In the genomic region with DNA sequence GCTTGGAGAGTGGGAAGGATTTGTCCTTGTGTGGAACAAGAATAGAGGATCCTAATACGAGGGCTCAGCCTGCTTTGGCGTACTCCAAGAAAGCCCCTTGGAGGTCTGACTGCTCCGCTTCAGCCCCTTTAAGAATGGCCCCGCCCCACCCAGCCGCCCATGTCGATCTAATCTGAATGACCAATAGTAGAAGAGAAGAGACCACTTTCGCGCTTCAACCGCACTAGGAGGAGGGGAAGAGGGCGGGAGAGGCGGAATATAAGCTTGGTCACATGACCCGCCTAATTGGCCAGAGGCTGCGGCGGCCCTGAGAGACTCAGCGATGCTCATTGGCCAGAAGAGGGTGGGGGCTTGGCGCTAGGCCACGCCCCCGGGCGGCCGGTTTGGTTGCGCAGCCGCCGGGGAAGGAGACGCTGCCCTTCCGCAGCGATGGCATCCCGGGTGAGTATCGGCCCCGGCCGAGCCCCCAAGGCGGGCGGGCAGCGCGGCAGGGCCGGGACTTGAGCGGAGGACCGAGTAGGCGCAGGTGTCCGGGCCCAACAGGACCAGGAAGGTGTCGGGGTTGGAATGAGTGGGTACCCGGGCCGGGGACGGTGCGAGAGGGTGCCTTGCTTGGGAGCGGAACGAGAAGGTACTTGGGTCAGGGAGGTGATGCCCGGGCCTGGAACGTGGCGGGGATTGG, we compare ENCODE assay signal across 1 cellular context.
TF ChIP-seq lines count a peak whose summit lies in the region.

Gene MIGA2, plus strand, starts transcription at position 386 of the 682 bp plus-strand sequence. CDS start 3,969 bp downstream, outside the sequence.

TF ChIP-seq in HepG2, 621 proteins besides CTCF, POLR2A, EP300 and RAD21 (continued from another document and continues in another):
- TF ChIP-seq, protein P1, sequence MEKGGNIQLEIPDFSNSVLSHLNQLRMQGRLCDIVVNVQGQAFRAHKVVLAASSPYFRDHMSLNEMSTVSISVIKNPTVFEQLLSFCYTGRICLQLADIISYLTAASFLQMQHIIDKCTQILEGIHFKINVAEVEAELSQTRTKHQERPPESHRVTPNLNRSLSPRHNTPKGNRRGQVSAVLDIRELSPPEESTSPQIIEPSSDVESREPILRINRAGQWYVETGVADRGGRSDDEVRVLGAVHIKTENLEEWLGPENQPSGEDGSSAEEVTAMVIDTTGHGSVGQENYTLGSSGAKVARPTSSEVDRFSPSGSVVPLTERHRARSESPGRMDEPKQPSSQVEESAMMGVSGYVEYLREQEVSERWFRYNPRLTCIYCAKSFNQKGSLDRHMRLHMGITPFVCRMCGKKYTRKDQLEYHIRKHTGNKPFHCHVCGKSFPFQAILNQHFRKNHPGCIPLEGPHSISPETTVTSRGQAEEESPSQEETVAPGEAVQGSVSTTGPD (CRISPR knock-in tag; IDR thresholded peaks at IDR 0.05), result no peak
- TF ChIP-seq ZNF224 (CRISPR knock-in tag; IDR thresholded peaks at IDR 0.05) (no peak), NFKBIZ (CRISPR knock-in tag; IDR thresholded peaks at IDR 0.05) (no peak), ZNF451 (CRISPR knock-in tag; IDR thresholded peaks at IDR 0.05) (no peak), MED13 (CRISPR knock-in tag; IDR thresholded peaks at IDR 0.05) (no peak), ATF1 (CRISPR knock-in tag; IDR thresholded peaks at IDR 0.05) (peak; percentile 60), REPIN1 (CRISPR knock-in tag; IDR thresholded peaks at IDR 0.05; ENCODE audit: borderline replicate concordance, low read depth) (no peak), ZNF761 (CRISPR knock-in tag; conservative IDR thresholded peaks at IDR 0.05) (no peak; the same call in 1 of the 2 replicates), NFYC (CRISPR knock-in tag; IDR thresholded peaks at IDR 0.05) (peak; percentile 87), RARA (CRISPR knock-in tag; IDR thresholded peaks at IDR 0.05) (0 out of 2 replicates have a peak, but pooled peaks have one; percentile 15), PATZ1 (CRISPR knock-in tag; IDR thresholded peaks at IDR 0.05) (peak; percentile 60), RFX1 (IDR thresholded peaks at IDR 0.05) (no peak), HOXD1 (CRISPR knock-in tag; IDR thresholded peaks at IDR 0.05) (no peak), ZNF441 (CRISPR knock-in tag; IDR thresholded peaks at IDR 0.05; ENCODE audit: borderline replicate concordance) (no peak), WIZ (CRISPR knock-in tag; IDR thresholded peaks at IDR 0.05) (no peak), ZSCAN9 (CRISPR knock-in tag; IDR thresholded peaks at IDR 0.05; ENCODE audit: borderline replicate concordance) (no peak), ZNF549 (CRISPR knock-in tag; IDR thresholded peaks at IDR 0.05) (no peak), HOMEZ (CRISPR knock-in tag; IDR thresholded peaks at IDR 0.05; ENCODE audit: low read depth) (no peak), SKI (IDR thresholded peaks at IDR 0.05; ENCODE audit: partially characterized antibody) (peak; percentile 11), ZEB1 (IDR thresholded peaks at IDR 0.05; ENCODE audit: insufficient replicate concordance, low read depth) (no peak), EZH2 (conservative IDR thresholded peaks at IDR 0.05; ENCODE audit: low read depth, low read length) (no peak), STAT6 (CRISPR knock-in tag; IDR thresholded peaks at IDR 0.05; ENCODE audit: borderline replicate concordance) (no peak), SALL2 (CRISPR knock-in tag; IDR thresholded peaks at IDR 0.05) (peak; percentile 49; the same call in 1 of the 2 replicates), SMARCE1 (IDR thresholded peaks at IDR 0.05; ENCODE audit: borderline replicate concordance) (no peak), ZNF3 (CRISPR knock-in tag; IDR thresholded peaks at IDR 0.05) (no peak), ZNF503 (CRISPR knock-in tag; IDR thresholded peaks at IDR 0.05) (no peak; the same call in 1 of the 2 replicates), FOXA3 (CRISPR knock-in tag; IDR thresholded peaks at IDR 0.05) (no peak), TCF7L2 (IDR thresholded peaks at IDR 0.05; ENCODE audit: low read depth, low read length) (no peak), CBX5 (CRISPR knock-in tag; IDR thresholded peaks at IDR 0.05; ENCODE audit: borderline replicate concordance) (no peak), FUBP1 (CRISPR knock-in tag; IDR thresholded peaks at IDR 0.05; ENCODE audit: borderline replicate concordance) (no peak), ZNF891 (CRISPR knock-in tag; IDR thresholded peaks at IDR 0.05) (no peak)
- TF ChIP-seq, protein P2, sequence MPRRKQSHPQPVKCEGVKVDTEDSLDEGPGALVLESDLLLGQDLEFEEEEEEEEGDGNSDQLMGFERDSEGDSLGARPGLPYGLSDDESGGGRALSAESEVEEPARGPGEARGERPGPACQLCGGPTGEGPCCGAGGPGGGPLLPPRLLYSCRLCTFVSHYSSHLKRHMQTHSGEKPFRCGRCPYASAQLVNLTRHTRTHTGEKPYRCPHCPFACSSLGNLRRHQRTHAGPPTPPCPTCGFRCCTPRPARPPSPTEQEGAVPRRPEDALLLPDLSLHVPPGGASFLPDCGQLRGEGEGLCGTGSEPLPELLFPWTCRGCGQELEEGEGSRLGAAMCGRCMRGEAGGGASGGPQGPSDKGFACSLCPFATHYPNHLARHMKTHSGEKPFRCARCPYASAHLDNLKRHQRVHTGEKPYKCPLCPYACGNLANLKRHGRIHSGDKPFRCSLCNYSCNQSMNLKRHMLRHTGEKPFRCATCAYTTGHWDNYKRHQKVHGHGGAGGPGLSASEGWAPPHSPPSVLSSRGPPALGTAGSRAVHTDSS (CRISPR knock-in tag; conservative IDR thresholded peaks at IDR 0.05), result no peak
- TF ChIP-seq, protein P3, sequence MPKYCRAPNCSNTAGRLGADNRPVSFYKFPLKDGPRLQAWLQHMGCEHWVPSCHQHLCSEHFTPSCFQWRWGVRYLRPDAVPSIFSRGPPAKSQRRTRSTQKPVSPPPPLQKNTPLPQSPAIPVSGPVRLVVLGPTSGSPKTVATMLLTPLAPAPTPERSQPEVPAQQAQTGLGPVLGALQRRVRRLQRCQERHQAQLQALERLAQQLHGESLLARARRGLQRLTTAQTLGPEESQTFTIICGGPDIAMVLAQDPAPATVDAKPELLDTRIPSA (CRISPR knock-in tag; IDR thresholded peaks at IDR 0.05; ENCODE audit: borderline replicate concordance), result 0 out of 2 replicates have a peak, but pooled peaks have one; percentile 46
- TF ChIP-seq, protein P4, sequence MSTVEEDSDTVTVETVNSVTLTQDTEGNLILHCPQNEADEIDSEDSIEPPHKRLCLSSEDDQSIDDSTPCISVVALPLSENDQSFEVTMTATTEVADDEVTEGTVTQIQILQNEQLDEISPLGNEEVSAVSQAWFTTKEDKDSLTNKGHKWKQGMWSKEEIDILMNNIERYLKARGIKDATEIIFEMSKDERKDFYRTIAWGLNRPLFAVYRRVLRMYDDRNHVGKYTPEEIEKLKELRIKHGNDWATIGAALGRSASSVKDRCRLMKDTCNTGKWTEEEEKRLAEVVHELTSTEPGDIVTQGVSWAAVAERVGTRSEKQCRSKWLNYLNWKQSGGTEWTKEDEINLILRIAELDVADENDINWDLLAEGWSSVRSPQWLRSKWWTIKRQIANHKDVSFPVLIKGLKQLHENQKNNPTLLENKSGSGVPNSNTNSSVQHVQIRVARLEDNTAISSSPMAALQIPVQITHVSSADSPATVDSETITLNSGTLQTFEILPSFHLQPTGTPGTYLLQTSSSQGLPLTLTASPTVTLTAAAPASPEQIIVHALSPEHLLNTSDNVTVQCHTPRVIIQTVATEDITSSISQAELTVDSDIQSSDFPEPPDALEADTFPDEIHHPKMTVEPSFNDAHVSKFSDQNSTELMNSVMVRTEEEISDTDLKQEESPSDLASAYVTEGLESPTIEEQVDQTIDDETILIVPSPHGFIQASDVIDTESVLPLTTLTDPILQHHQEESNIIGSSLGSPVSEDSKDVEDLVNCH (CRISPR knock-in tag; IDR thresholded peaks at IDR 0.05), result 0 out of 2 replicates have a peak, but pooled peaks have one; percentile 54
- TF ChIP-seq, protein P5, sequence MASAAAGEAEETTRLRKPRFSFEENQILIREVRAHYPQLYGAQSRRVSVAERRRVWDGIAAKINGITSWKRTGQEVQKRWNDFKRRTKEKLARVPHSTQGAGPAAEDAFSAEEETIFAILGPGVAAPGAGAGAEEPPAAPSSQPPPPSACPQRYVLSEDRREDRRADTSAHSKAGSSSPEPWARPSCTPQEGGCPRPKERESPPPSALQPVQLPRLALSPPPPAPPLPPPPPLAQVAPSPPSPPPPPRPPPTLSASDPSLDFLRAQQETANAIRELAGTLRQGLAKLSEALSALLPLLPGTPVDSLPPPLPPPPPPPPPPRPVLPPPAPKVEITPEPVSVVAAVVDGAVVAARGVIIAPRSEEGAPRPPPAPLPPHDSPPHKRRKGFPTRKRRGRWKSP (CRISPR knock-in tag; IDR thresholded peaks at IDR 0.05), result no peak
- TF ChIP-seq, protein P6, sequence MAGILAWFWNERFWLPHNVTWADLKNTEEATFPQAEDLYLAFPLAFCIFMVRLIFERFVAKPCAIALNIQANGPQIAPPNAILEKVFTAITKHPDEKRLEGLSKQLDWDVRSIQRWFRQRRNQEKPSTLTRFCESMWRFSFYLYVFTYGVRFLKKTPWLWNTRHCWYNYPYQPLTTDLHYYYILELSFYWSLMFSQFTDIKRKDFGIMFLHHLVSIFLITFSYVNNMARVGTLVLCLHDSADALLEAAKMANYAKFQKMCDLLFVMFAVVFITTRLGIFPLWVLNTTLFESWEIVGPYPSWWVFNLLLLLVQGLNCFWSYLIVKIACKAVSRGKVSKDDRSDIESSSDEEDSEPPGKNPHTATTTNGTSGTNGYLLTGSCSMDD (CRISPR knock-in tag; IDR thresholded peaks at IDR 0.05), result no peak
